In the genomic region with DNA sequence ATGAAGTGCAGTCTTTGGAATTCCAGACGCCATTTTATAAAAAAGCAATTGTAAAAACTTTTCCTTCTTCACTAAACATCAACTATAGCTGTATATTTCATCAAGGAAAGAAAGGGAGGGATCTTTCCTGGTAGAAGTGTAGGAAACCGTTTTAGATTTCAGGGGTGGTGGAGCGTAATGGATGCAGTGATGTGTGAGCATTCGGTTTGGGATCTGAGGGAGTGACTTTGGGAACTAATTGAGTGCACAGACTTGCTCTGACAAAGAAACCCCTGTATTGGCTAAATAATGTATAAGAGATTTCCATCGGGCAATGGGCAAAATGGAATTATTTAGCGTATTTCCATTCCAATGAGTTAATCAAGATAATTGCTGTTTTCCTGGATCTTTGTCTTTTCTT, we compare ENCODE assay signal across 34 cellular contexts.
"Had no signal": no experiment of that assay in that cellular context is flagged by ENCODE, and none has a peak within 500 bp of the region (broad histone marks: within the 10 kb centered on the region; RNA-seq: fewer than 3 reads in every experiment).

No MANE protein-coding gene starts in this region.

- H3K4me3 Mint-ChIP-seq: activated CD4-positive, alpha-beta memory T cell treated with anti-CD3 and anti-CD28 coated beads for 36 hours; activated CD4-positive, alpha-beta T cell treated with anti-CD3 and anti-CD28 coated beads for 36 hours; activated CD4-positive, alpha-beta T cell treated with anti-CD3 and anti-CD28 coated beads, Interleukin-2, amount 10 ng/mL, durations not matched to agents 24 days and 14 days; activated CD8-positive, alpha-beta T cell treated with anti-CD3 and anti-CD28 coated beads, Interleukin-2, amount 10 ng/mL, durations not matched to agents 7 days and 5 days; activated naive CD4-positive, alpha-beta T cell treated with anti-CD3 and anti-CD28 coated beads for 36 hours; activated naive CD4-positive, alpha-beta T cell treated with anti-CD3 and anti-CD28 coated beads, Interleukin-2, amount 50 U/mL, for 24 hours; activated naive CD8-positive, alpha-beta T cell treated with anti-CD3 and anti-CD28 coated beads for 36 hours; activated naive CD8-positive, alpha-beta T cell treated with anti-CD3 and anti-CD28 coated beads, Interleukin-2, amount 50 U/mL, for 24 hours; activated T-cell treated with anti-CD3 and anti-CD28 coated beads, Interleukin-2, amount 50 U/mL, for 24 hours; activated T-cell treated with anti-CD3 and anti-CD28 coated beads, Interleukin-2, amount 50 U/mL, for 72 hours; dendritic cell treated with granulocyte-macrophage colony-stimulating factor and Interleukin-4, amounts not matched to agents 40 ng/mL and 50 ng/mL, for 4 days; endodermal cell; T-helper 17 cell; T-helper 2 cell treated with Interferon-gamma antibody and Interleukin-4, amounts not matched to agents 5 μg/mL and 100 μg/mL, for 36 hours had no signal

- H3K27ac ChIP-seq: adrenal gland, breast epithelium, cardiac muscle cell, colonic mucosa, dorsolateral prefrontal cortex had no signal

- DNase-seq: activated CD4-positive, alpha-beta memory T cell treated with anti-CD3 and anti-CD28 coated beads for 36 hours; activated CD4-positive, alpha-beta T cell treated with anti-CD3 and anti-CD28 coated beads for 36 hours; activated CD4-positive, alpha-beta T cell treated with anti-CD3 and anti-CD28 coated beads, Interleukin-2, amount 10 ng/mL, durations not matched to agents 24 days and 14 days; activated CD4-positive, CD25-positive, alpha-beta regulatory T cell; activated CD4-positive, CD25-positive, alpha-beta regulatory T cell treated with anti-CD3 and anti-CD28 coated beads, Interleukin-2, amount 50 U/mL, for 72 hours; activated CD8-positive, alpha-beta memory T cell treated with anti-CD3 and anti-CD28 coated beads, Interleukin-2, amount 50 U/mL, for 48 hours; activated CD8-positive, alpha-beta T cell treated with anti-CD3 and anti-CD28 coated beads, Interleukin-2, amount 10 ng/mL, durations not matched to agents 7 days and 5 days; activated gamma-delta T cell treated with Interleukin-2 at 50 U/mL for 16 hours; activated naive CD4-positive, alpha-beta T cell treated with anti-CD3 and anti-CD28 coated beads for 36 hours; activated naive CD8-positive, alpha-beta T cell treated with anti-CD3 and anti-CD28 coated beads for 36 hours; activated naive CD8-positive, alpha-beta T cell treated with anti-CD3 and anti-CD28 coated beads, Interleukin-2, amount 50 U/mL, for 24 hours; activated T-cell treated with anti-CD3 and anti-CD28 coated beads for 4 hours; activated T-cell treated with anti-CD3 and anti-CD28 coated beads, Interleukin-2, amount 50 U/mL, for 24 hours; activated T-cell treated with anti-CD3 and anti-CD28 coated beads, Interleukin-2, amount 50 U/mL, for 72 hours; adrenal gland; amygdala; aorta; central memory CD4-positive, alpha-beta T cell; cerebellar nuclear complex; colonic mucosa; dorsolateral prefrontal cortex; effector memory CD4-positive, alpha-beta T cell; endodermal cell; foreskin fibroblast; T-helper 1 cell; T-helper 17 cell; T1000 had no signal

- H3K27me3 ChIP-seq: adrenal gland, breast epithelium, cardiac muscle cell, colonic mucosa, dorsolateral prefrontal cortex had no signal

- H3K36me3 ChIP-seq: adrenal gland, breast epithelium, cardiac muscle cell, colonic mucosa had no signal

- H3K4me3 ChIP-seq: adrenal gland, breast epithelium, cardiac muscle cell, colonic mucosa, dorsolateral prefrontal cortex had no signal

- H3K4me1 ChIP-seq: adrenal gland, breast epithelium, colonic mucosa had no signal

- H3K36me3 Mint-ChIP-seq: activated CD4-positive, alpha-beta memory T cell treated with anti-CD3 and anti-CD28 coated beads for 36 hours; activated naive CD4-positive, alpha-beta T cell treated with anti-CD3 and anti-CD28 coated beads, Interleukin-2, amount 50 U/mL, for 24 hours; activated naive CD8-positive, alpha-beta T cell treated with anti-CD3 and anti-CD28 coated beads for 36 hours had no signal

- ATAC-seq: activated CD4-positive, alpha-beta T cell treated with anti-CD3 and anti-CD28 coated beads for 36 hours; activated CD8-positive, alpha-beta T cell treated with anti-CD3 and anti-CD28 coated beads, Interleukin-2, amount 10 ng/mL, durations not matched to agents 7 days and 5 days; activated naive CD8-positive, alpha-beta T cell treated with anti-CD3 and anti-CD28 coated beads, Interleukin-2, amount 50 U/mL, for 24 hours; activated T-cell treated with anti-CD3 and anti-CD28 coated beads, Interleukin-2, amount 50 U/mL, for 72 hours; esophagus mucosa; T-helper 17 cell had no signal

- H3K9me3 ChIP-seq: adrenal gland, breast epithelium, colonic mucosa had no signal

- H3K9me3 Mint-ChIP-seq: activated CD4-positive, alpha-beta memory T cell treated with anti-CD3 and anti-CD28 coated beads for 36 hours; activated CD4-positive, alpha-beta T cell treated with anti-CD3 and anti-CD28 coated beads, Interleukin-2, amount 10 ng/mL, durations not matched to agents 24 days and 14 days; activated naive CD4-positive, alpha-beta T cell treated with anti-CD3 and anti-CD28 coated beads for 36 hours; activated naive CD4-positive, alpha-beta T cell treated with anti-CD3 and anti-CD28 coated beads, Interleukin-2, amount 50 U/mL, for 24 hours; activated naive CD8-positive, alpha-beta T cell treated with anti-CD3 and anti-CD28 coated beads for 36 hours; activated naive CD8-positive, alpha-beta T cell treated with anti-CD3 and anti-CD28 coated beads, Interleukin-2, amount 50 U/mL, for 24 hours; activated T-cell treated with anti-CD3 and anti-CD28 coated beads, Interleukin-2, amount 50 U/mL, for 24 hours; activated T-cell treated with anti-CD3 and anti-CD28 coated beads, Interleukin-2, amount 50 U/mL, for 72 hours; brain; dendritic cell treated with granulocyte-macrophage colony-stimulating factor and Interleukin-4, amounts not matched to agents 40 ng/mL and 50 ng/mL, for 4 days; endodermal cell; T-helper 2 cell treated with Interferon-gamma antibody and Interleukin-4, amounts not matched to agents 5 μg/mL and 100 μg/mL, for 36 hours had no signal

- H3K27ac Mint-ChIP-seq: activated CD4-positive, alpha-beta memory T cell treated with anti-CD3 and anti-CD28 coated beads for 36 hours; activated CD4-positive, alpha-beta T cell treated with anti-CD3 and anti-CD28 coated beads for 36 hours; activated CD4-positive, alpha-beta T cell treated with anti-CD3 and anti-CD28 coated beads, Interleukin-2, amount 10 ng/mL, durations not matched to agents 24 days and 14 days; activated CD8-positive, alpha-beta T cell treated with anti-CD3 and anti-CD28 coated beads, Interleukin-2, amount 10 ng/mL, durations not matched to agents 7 days and 5 days; activated naive CD4-positive, alpha-beta T cell treated with anti-CD3 and anti-CD28 coated beads for 36 hours; activated naive CD4-positive, alpha-beta T cell treated with anti-CD3 and anti-CD28 coated beads, Interleukin-2, amount 50 U/mL, for 24 hours; activated naive CD8-positive, alpha-beta T cell treated with anti-CD3 and anti-CD28 coated beads for 36 hours; activated naive CD8-positive, alpha-beta T cell treated with anti-CD3 and anti-CD28 coated beads, Interleukin-2, amount 50 U/mL, for 24 hours; activated T-cell treated with anti-CD3 and anti-CD28 coated beads, Interleukin-2, amount 50 U/mL, for 24 hours; activated T-cell treated with anti-CD3 and anti-CD28 coated beads, Interleukin-2, amount 50 U/mL, for 72 hours; dendritic cell treated with granulocyte-macrophage colony-stimulating factor and Interleukin-4, amounts not matched to agents 40 ng/mL and 50 ng/mL, for 4 days; endodermal cell; T-helper 17 cell; T-helper 2 cell treated with Interferon-gamma antibody and Interleukin-4, amounts not matched to agents 5 μg/mL and 100 μg/mL, for 36 hours had no signal

- H3K4me1 Mint-ChIP-seq: activated CD4-positive, alpha-beta T cell treated with anti-CD3 and anti-CD28 coated beads for 36 hours; activated CD4-positive, alpha-beta T cell treated with anti-CD3 and anti-CD28 coated beads, Interleukin-2, amount 10 ng/mL, durations not matched to agents 24 days and 14 days; activated naive CD4-positive, alpha-beta T cell treated with anti-CD3 and anti-CD28 coated beads, Interleukin-2, amount 50 U/mL, for 24 hours; activated naive CD8-positive, alpha-beta T cell treated with anti-CD3 and anti-CD28 coated beads for 36 hours; activated naive CD8-positive, alpha-beta T cell treated with anti-CD3 and anti-CD28 coated beads, Interleukin-2, amount 50 U/mL, for 24 hours; endodermal cell; T-helper 17 cell had no signal
